ENCODE assay signal across 16 cellular contexts in the genomic region with DNA sequence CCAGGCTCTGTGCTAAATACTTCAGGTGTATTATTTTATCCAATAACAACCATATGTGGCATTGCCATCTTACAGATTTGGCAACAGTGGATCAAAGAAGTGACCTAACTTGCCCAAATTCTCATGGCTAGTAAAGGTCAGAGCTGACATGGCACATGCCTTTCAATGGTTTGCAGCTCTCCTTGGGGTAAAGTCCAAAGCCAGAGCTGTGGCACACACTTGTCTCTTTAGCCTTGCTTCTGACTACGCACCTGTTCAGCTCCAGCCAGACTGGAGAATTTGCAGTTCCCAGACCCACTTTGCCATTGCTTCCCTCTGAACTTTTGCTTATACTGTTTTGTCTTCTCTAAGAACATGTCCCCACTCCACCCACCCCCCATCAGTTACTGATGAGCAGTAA. TPM values are rescaled to one million over a fixed set of nuclear protein-coding genes. Genes with fewer than 3 reads are reported as not detected.
DNase-seq lines count a peak whose midpoint lies in the region; ATAC-seq and TF ChIP-seq lines count a peak whose summit lies in the region.
"Had no signal": no experiment of that assay in that cellular context is flagged by ENCODE, and none has a peak within 500 bp of the region (broad histone marks: within the 10 kb centered on the region; RNA-seq: fewer than 3 reads in every experiment).

No MANE protein-coding gene starts in this region.

- no peak for ATAC-seq in left cardiac atrium
- ATAC-seq in activated T-helper 17 cell treated with anti-CD3 and anti-CD28 coated beads, Interleukin-2, amount 50 U/mL, for 72 hours (replicated peaks), result no peak
- ATAC-seq in upper lobe of right lung, result no peak
- ATAC-seq in GM21447 (IDR thresholded peaks at IDR 0.05; ENCODE audit: unreplicated experiment), result no peak

- peaks cover 23% of the 10 kb centered on the region for H3K4me1 Mint-ChIP-seq in activated T-helper 17 cell treated with anti-CD3 and anti-CD28 coated beads, Interleukin-2, amount 50 U/mL, for 72 hours

- H3K27ac Mint-ChIP-seq in activated T-helper 17 cell treated with anti-CD3 and anti-CD28 coated beads, Interleukin-2, amount 50 U/mL, for 72 hours, result peak overlapping the region; percentile 89
- H3K27ac Mint-ChIP-seq: HFFc6, mesothelial cell of epicardium had no signal

- H3K4me3 ChIP-seq in right atrium auricular region, result no peak overlapping the region
- H3K4me3 ChIP-seq in mucosa of rectum (ENCODE audit: low read length in 2 of 2), result no peak overlapping the region
- no peak overlapping the region for H3K4me3 ChIP-seq in upper lobe of right lung
- H3K4me3 ChIP-seq: SK-N-MC, smooth muscle cell had no signal

- H3K4me1 ChIP-seq in right atrium auricular region (peaks cover 0 to 76% of the 10 kb centered on the region in 2 donors), mucosa of rectum (ENCODE audit: control insufficient read depth in 2 of 2, insufficient read depth in 2 of 2, low read length in 2 of 2) (peaks cover 11 to 22% of the 10 kb centered on the region in 2 donors), upper lobe of right lung (peaks cover 57% of the 10 kb centered on the region)

- H3K9me3 ChIP-seq in right atrium auricular region (no peaks in the 10 kb centered on the region), mucosa of rectum (ENCODE audit: control insufficient read depth in 2 of 2, low read length in 2 of 2) (no peaks in the 10 kb centered on the region), upper lobe of right lung (no peaks in the 10 kb centered on the region)

- H3K36me3 Mint-ChIP-seq in activated T-helper 17 cell treated with anti-CD3 and anti-CD28 coated beads, Interleukin-2, amount 50 U/mL, for 72 hours (ENCODE audit: low read depth), result peaks cover 40% of the 10 kb centered on the region

- no peaks in the 10 kb centered on the region for H3K9me3 Mint-ChIP-seq in activated T-helper 17 cell treated with anti-CD3 and anti-CD28 coated beads, Interleukin-2, amount 50 U/mL, for 72 hours
- H3K9me3 Mint-ChIP-seq: HFFc6, mesothelial cell of epicardium had no signal

- H3K9ac ChIP-seq in mucosa of rectum (ENCODE audit: low read depth in 1 of 2, low read length in 2 of 2), result no peak overlapping the region

- H3K36me3 ChIP-seq in right atrium auricular region (peaks cover 20% of the 10 kb centered on the region), mucosa of rectum (ENCODE audit: control insufficient read depth in 2 of 2, insufficient read depth in 2 of 2, low read length in 2 of 2) (peaks cover 22 to 34% of the 10 kb centered on the region in 2 donors), upper lobe of right lung (peaks cover 17% of the 10 kb centered on the region)

- H3K27me3 ChIP-seq in right atrium auricular region, result no peaks in the 10 kb centered on the region
- no peaks in the 10 kb centered on the region for H3K27me3 ChIP-seq in mucosa of rectum (ENCODE audit: control insufficient read depth in 2 of 2, insufficient read depth in 2 of 2, low read length in 2 of 2)
- H3K27me3 ChIP-seq in upper lobe of right lung, result no peaks in the 10 kb centered on the region

- DNase-seq in right atrium auricular region (ENCODE audit: low spot score) (no peak), left cardiac atrium (no peak), upper lobe of right lung (no peak), superior temporal gyrus (ENCODE audit: extremely low spot score) (no peak), HuH-7.5 (ENCODE audit: low spot score) (no peak)
- DNase-seq: EL, HFFc6, KBM-7, NCI-H1417 had no signal

- H3K4me3 Mint-ChIP-seq in activated T-helper 17 cell treated with anti-CD3 and anti-CD28 coated beads, Interleukin-2, amount 50 U/mL, for 72 hours, result peak overlapping the region; percentile 73
- H3K4me3 Mint-ChIP-seq: HFFc6, mesothelial cell of epicardium had no signal

- intact Hi-C loops in left cardiac atrium (cut with DNase I), result no loop called here
- intact Hi-C loops in upper lobe of right lung (cut with DNase I), result no loop called here

- no peaks in the 10 kb centered on the region for H3K27me3 Mint-ChIP-seq in activated T-helper 17 cell treated with anti-CD3 and anti-CD28 coated beads, Interleukin-2, amount 50 U/mL, for 72 hours

- H3K27ac ChIP-seq in right atrium auricular region, result peak overlapping the region; percentile 71 to 74
- H3K27ac ChIP-seq in mucosa of rectum (ENCODE audit: low read depth in 2 of 2, low read length in 2 of 2), result peak overlapping the region; percentile 40 to 57
- peak overlapping the region; percentile 86 for H3K27ac ChIP-seq in upper lobe of right lung
- H3K27ac ChIP-seq: SK-N-MC had no signal

- no peak for TF ChIP-seq CTCF in right atrium auricular region (IDR thresholded peaks at IDR 0.05)
- TF ChIP-seq CTCF in upper lobe of right lung (IDR thresholded peaks at IDR 0.05), result no peak

RNA-seq across cellular contexts. Expression of a gene that starts 5.9 kb away (rescaled TPM):
- total RNA-seq in right atrium auricular region (10 to 100 TPM; 47.4 to 63.9 TPM), left cardiac atrium (10 to 100 TPM; 70.3 to 79.3 TPM), upper lobe of right lung (89.4 TPM)
- total RNA-seq in activated T-helper 17 cell treated with anti-CD3 and anti-CD28 coated beads, Interleukin-2, amount 50 U/mL, for 72 hours, result 10 to 100 TPM; 56.0 to 89.6 TPM

RNA-seq across cellular contexts. Expression of a gene that starts 6.1 kb away (rescaled TPM):
- 1 to 10 TPM; 7.4 to 8.3 TPM for total RNA-seq in right atrium auricular region
- total RNA-seq in left cardiac atrium, result 10 to 100 TPM; 11.4 to 14.3 TPM
- 10 to 100 TPM; 20.5 to 56.6 TPM for total RNA-seq in activated T-helper 17 cell treated with anti-CD3 and anti-CD28 coated beads, Interleukin-2, amount 50 U/mL, for 72 hours
- 25.8 TPM for total RNA-seq in upper lobe of right lung

RNA-seq across cellular contexts. Expression of a gene that starts 13.2 kb away (rescaled TPM):
- total RNA-seq in right atrium auricular region (10 to 100 TPM; 24.6 to 27.9 TPM), left cardiac atrium (10 to 100 TPM; 24.9 to 37.4 TPM), upper lobe of right lung (19.4 TPM)
- total RNA-seq in activated T-helper 17 cell treated with anti-CD3 and anti-CD28 coated beads, Interleukin-2, amount 50 U/mL, for 72 hours, result 10 to 100 TPM; 32.3 to 39.1 TPM

RNA-seq across cellular contexts. Expression of a gene that starts 23.0 kb away (rescaled TPM):
- total RNA-seq in right atrium auricular region, result 10 to 100 TPM; 12.8 to 16.8 TPM
- total RNA-seq in left cardiac atrium, result 10 to 100 TPM in 1 of 2 donors, 1 to 10 TPM in 1; 8.8 to 11.5 TPM
- 10 to 100 TPM in 1 of 2 donors, 1 to 10 TPM in 1; 8.9 to 11.8 TPM for total RNA-seq in activated T-helper 17 cell treated with anti-CD3 and anti-CD28 coated beads, Interleukin-2, amount 50 U/mL, for 72 hours
- total RNA-seq in upper lobe of right lung, result 21.4 TPM
- total RNA-seq: smooth muscle cell, temporal lobe had no signal
